Comparison of ENCODE assay signal across 23 cellular contexts in genomic region chr15:69515508-69516290, GRCh38.
"Had no signal": no experiment of that assay in that cellular context is flagged by ENCODE, and none has a peak within 500 bp of the region (broad histone marks: within the 10 kb centered on the region; RNA-seq: fewer than 3 reads in every experiment).

No MANE protein-coding gene starts in this region.

- H3K9me3 Mint-ChIP-seq: activated CD4-positive, alpha-beta memory T cell treated with anti-CD3 and anti-CD28 coated beads for 36 hours; activated naive CD4-positive, alpha-beta T cell treated with anti-CD3 and anti-CD28 coated beads, Interleukin-2, amount 50 U/mL, for 72 hours; activated T-cell treated with anti-CD3 and anti-CD28 coated beads, Interleukin-2, amount 50 U/mL, for 4 hours had no signal

- H3K9me3 ChIP-seq: body of pancreas, left lung, mucosa of descending colon, tibial artery had no signal

- ATAC-seq: activated naive CD4-positive, alpha-beta T cell treated with anti-CD3 and anti-CD28 coated beads, Interleukin-2, amount 50 U/mL, for 72 hours; activated T-cell treated with anti-CD3 and anti-CD28 coated beads, Interleukin-2, amount 50 U/mL, for 4 hours; body of pancreas; mucosa of descending colon; naive thymus-derived CD4-positive, alpha-beta T cell had no signal

- H3K36me3 Mint-ChIP-seq: activated CD4-positive, alpha-beta memory T cell treated with anti-CD3 and anti-CD28 coated beads for 36 hours; activated naive CD4-positive, alpha-beta T cell treated with anti-CD3 and anti-CD28 coated beads, Interleukin-2, amount 50 U/mL, for 72 hours had no signal

- H3K27me3 ChIP-seq: body of pancreas had no signal

- H3K27ac Mint-ChIP-seq: activated CD4-positive, alpha-beta memory T cell treated with anti-CD3 and anti-CD28 coated beads for 36 hours; activated naive CD4-positive, alpha-beta T cell treated with anti-CD3 and anti-CD28 coated beads, Interleukin-2, amount 50 U/mL, for 72 hours; naive thymus-derived CD4-positive, alpha-beta T cell had no signal

- H3K4me3 Mint-ChIP-seq: activated CD4-positive, alpha-beta memory T cell treated with anti-CD3 and anti-CD28 coated beads for 36 hours; activated T-cell treated with anti-CD3 and anti-CD28 coated beads, Interleukin-2, amount 50 U/mL, for 4 hours; naive thymus-derived CD4-positive, alpha-beta T cell had no signal

- FAIRE-seq: colon, kidney had no signal

- H3K4me1 ChIP-seq: body of pancreas, tibial artery had no signal

- H3K27ac ChIP-seq: body of pancreas, hepatocyte, skin epidermis, tibial artery, VCaP had no signal

- H3K36me3 ChIP-seq: left lung, tibial artery had no signal

- DNase-seq: activated CD4-positive, alpha-beta memory T cell treated with anti-CD3 and anti-CD28 coated beads for 36 hours; activated CD4-positive, alpha-beta T cell treated with anti-CD3 and anti-CD28 coated beads for 1 hour; activated effector memory CD4-positive, alpha-beta T cell treated with anti-CD3 and anti-CD28 coated beads, Interleukin-2, amount 50 U/mL, for 16 hours; activated T-cell treated with anti-CD3 and anti-CD28 coated beads, Interleukin-2, amount 50 U/mL, for 4 hours; amygdala; body of pancreas; caudate nucleus; erythroblast; kidney; left lung; mucosa of descending colon; naive thymus-derived CD4-positive, alpha-beta T cell; stimulated activated CD4-positive, alpha-beta T cell treated with anti-CD3 and anti-CD28 coated beads, Interleukin-15, amount 100 ng/mL, for 24 hours; stimulated activated CD4-positive, alpha-beta T cell treated with anti-CD3 and anti-CD28 coated beads, Interleukin-4, amount 100 ng/mL, for 24 hours; stimulated activated naive CD4-positive, alpha-beta T cell; T-helper 1 cell; T1000 had no signal

- H3K4me3 ChIP-seq: body of pancreas, hepatocyte, left lung, mucosa of descending colon, skin epidermis, tibial artery had no signal

- H3K4me2 ChIP-seq: hepatocyte had no signal
